In the genomic region with DNA sequence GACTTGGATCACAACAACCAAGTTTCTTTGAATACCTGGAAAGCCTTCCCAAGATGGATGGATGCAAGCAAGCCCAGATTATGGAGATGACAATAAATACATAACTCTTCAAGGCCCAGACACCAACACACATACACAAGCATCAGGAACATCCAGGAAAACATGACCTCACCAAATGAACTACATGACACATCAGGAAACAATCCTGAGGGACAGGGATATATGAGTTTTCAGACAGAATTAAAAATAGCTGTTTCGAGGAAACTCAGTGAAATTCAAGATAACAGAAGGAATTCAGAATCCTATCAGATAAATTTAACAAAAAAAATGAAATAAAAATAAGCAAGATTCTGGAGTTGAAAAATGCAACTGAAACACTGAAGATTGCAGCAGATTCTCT, we compare ENCODE assay signal across 1 cellular context.
TF ChIP-seq lines count a peak whose summit lies in the region.

No MANE protein-coding gene starts in this region.

TF ChIP-seq in endothelial cell of umbilical vein, 7 proteins besides CTCF, POLR2A, EP300 and RAD21:
- TF ChIP-seq MYC (IDR thresholded peaks at IDR 0.05; ENCODE audit: low read depth, low read length) (no peak), EZH2 (IDR thresholded peaks at IDR 0.05; ENCODE audit: borderline replicate concordance, low read depth, low read length, severe bottlenecking) (no peak), JUN (IDR thresholded peaks at IDR 0.05; ENCODE audit: borderline replicate concordance, insufficient read depth, insufficient read length, low read depth) (peak; percentile 94), FOS (IDR thresholded peaks at IDR 0.05; ENCODE audit: borderline replicate concordance, insufficient read depth, low read length) (peak; percentile 76), GATA2 (IDR thresholded peaks at IDR 0.05; ENCODE audit: insufficient read depth, insufficient read length, low read depth, low read length) (peak; percentile 62), POLR2AphosphoS5 (IDR thresholded peaks at IDR 0.05; ENCODE audit: insufficient read depth, low read depth, low read length) (peak; percentile 63)
- TF ChIP-seq, protein P1, sequence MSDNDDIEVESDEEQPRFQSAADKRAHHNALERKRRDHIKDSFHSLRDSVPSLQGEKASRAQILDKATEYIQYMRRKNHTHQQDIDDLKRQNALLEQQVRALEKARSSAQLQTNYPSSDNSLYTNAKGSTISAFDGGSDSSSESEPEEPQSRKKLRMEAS (IDR thresholded peaks at IDR 0.05; ENCODE audit: insufficient read depth, insufficient read length): no peak
